Comparison of ENCODE assay signal across 26 cellular contexts in genomic region chr4:156792462-156793085, GRCh38.
DNase-seq lines count a peak whose midpoint lies in the region; ATAC-seq, FAIRE-seq and TF ChIP-seq lines count a peak whose summit lies in the region.
"Had no signal": no experiment of that assay in that cellular context is flagged by ENCODE, and none has a peak within 500 bp of the region (broad histone marks: within the 10 kb centered on the region; RNA-seq: fewer than 3 reads in every experiment).

No MANE protein-coding gene starts in this region.

- peak; percentile 78 for FAIRE-seq in astrocyte (lab: Jason Lieb, UNC)
- FAIRE-seq: GM12892 had no signal

- H3K27me3 ChIP-seq in SK-N-SH (ENCODE audit: insufficient read depth) (no peaks in the 10 kb centered on the region), astrocyte (ENCODE audit: insufficient read depth, low read length) (no peaks in the 10 kb centered on the region)
- H3K27me3 ChIP-seq: BLaER1 treated with 17β-estradiol and CSF1 and Interleukin-3, amounts not matched to agents 10 nM and 100 nM had no signal

- H3K4me3 ChIP-seq in SK-N-SH (ENCODE audit: low read depth in 2 of 2, low read length in 1 of 2) (no peak overlapping the region), astrocyte (ENCODE audit: insufficient read depth, low read depth, low read length) (no peak overlapping the region), fibroblast of the aortic adventitia (ENCODE audit: low read depth, low read length) (no peak overlapping the region)
- H3K4me3 ChIP-seq: BLaER1 treated with 17β-estradiol and CSF1 and Interleukin-3, amounts not matched to agents 10 nM and 100 nM had no signal

- H3K9me2 ChIP-seq in SK-N-SH, result no peaks in the 10 kb centered on the region

- intact Hi-C loops in activated CD4-positive, alpha-beta memory T cell treated with anti-CD3 and anti-CD28 coated beads for 36 hours (cut with micrococcal nuclease), result no loop called here

- H3K4me1 Mint-ChIP-seq in astrocyte (ENCODE audit: low read depth, unreplicated experiment) (peaks cover 34% of the 10 kb centered on the region), osteocyte (ENCODE audit: unreplicated experiment) (peaks cover 24% of the 10 kb centered on the region)
- H3K4me1 Mint-ChIP-seq in activated CD4-positive, alpha-beta memory T cell treated with anti-CD3 and anti-CD28 coated beads for 36 hours (ENCODE audit: low read depth), result no peaks in the 10 kb centered on the region
- H3K4me1 Mint-ChIP-seq: CD4-positive, alpha-beta memory T cell had no signal

- H2AFZ ChIP-seq in SK-N-SH (ENCODE audit: low read depth), result no peak overlapping the region
- H2AFZ ChIP-seq in astrocyte (ENCODE audit: low read depth, low read length), result no peak overlapping the region

- H3K36me3 Mint-ChIP-seq in astrocyte (ENCODE audit: low read depth, unreplicated experiment) (peaks cover 3% of the 10 kb centered on the region), osteocyte (ENCODE audit: unreplicated experiment) (no peaks in the 10 kb centered on the region)
- H3K36me3 Mint-ChIP-seq in activated CD4-positive, alpha-beta memory T cell treated with anti-CD3 and anti-CD28 coated beads for 36 hours, result no peaks in the 10 kb centered on the region
- H3K36me3 Mint-ChIP-seq: CD4-positive, alpha-beta memory T cell had no signal

- H3K79me2 ChIP-seq in SK-N-SH (ENCODE audit: insufficient read depth) (peaks cover 36% of the 10 kb centered on the region), astrocyte (ENCODE audit: insufficient read depth, low read length) (peaks cover 18% of the 10 kb centered on the region)

- H3K4me1 ChIP-seq in SK-N-SH (ENCODE audit: control insufficient read depth in 1 of 2, insufficient read depth in 2 of 2, low read depth in 1 of 2, low read length in 1 of 2) (peaks cover 0 to 38% of the 10 kb centered on the region in 2 experiments; a peak in 3 of 4 replicates), astrocyte (ENCODE audit: insufficient read depth, low read length) (peaks cover 24% of the 10 kb centered on the region)

- H3K27me3 Mint-ChIP-seq in astrocyte (ENCODE audit: low read depth, unreplicated experiment) (no peaks in the 10 kb centered on the region), osteocyte (ENCODE audit: unreplicated experiment) (no peaks in the 10 kb centered on the region)
- H3K27me3 Mint-ChIP-seq in activated CD4-positive, alpha-beta memory T cell treated with anti-CD3 and anti-CD28 coated beads for 36 hours, result no peaks in the 10 kb centered on the region
- H3K27me3 Mint-ChIP-seq: CD4-positive, alpha-beta memory T cell had no signal

- no peak for TF ChIP-seq CTCF in SK-N-SH (IDR thresholded peaks at IDR 0.05)
- no peak for TF ChIP-seq CTCF in astrocyte (IDR thresholded peaks at IDR 0.05; ENCODE audit: insufficient read depth, low read depth, low read length)
- TF ChIP-seq CTCF in fibroblast of the aortic adventitia (IDR thresholded peaks at IDR 0.05; ENCODE audit: insufficient read depth, low read length), result no peak
- TF ChIP-seq CTCF in osteocyte (IDR thresholded peaks at IDR 0.05), result no peak

- TF ChIP-seq RAD21 in SK-N-SH (IDR thresholded peaks at IDR 0.05; ENCODE audit: low read length), result no peak

- DNase-seq in SK-N-SH (no peak), astrocyte (ENCODE audit: low read depth) (peak; percentile 65), fibroblast of the aortic adventitia (ENCODE audit: low read depth) (peak; percentile 21), NCI-H2171 treated with DMSO at 0.1 percent for 48 hours (lab: John Stamatoyannopoulos, UW) (no peak), osteocyte (ENCODE audit: extremely low spot score, unreplicated experiment) (no peak)
- DNase-seq in activated CD4-positive, alpha-beta memory T cell treated with anti-CD3 and anti-CD28 coated beads for 36 hours, result no peak
- DNase-seq: ACHN; Caco-2; CD4-positive, alpha-beta memory T cell; DMS 273 treated with DMSO at 0.1 percent for 48 hours; DND-41; GOT3; HCEC 1CT; Karpas-422; NCI-H1417; NCI-H1694 treated with DMSO at 0.1 percent for 48 hours; NCI-H2081 treated with DMSO at 0.1 percent for 48 hours; NCI-H446; NCI-H526; SHP77 had no signal

- H3K4me3 Mint-ChIP-seq in astrocyte (ENCODE audit: unreplicated experiment) (no peak overlapping the region), osteocyte (ENCODE audit: unreplicated experiment) (no peak overlapping the region)
- H3K4me3 Mint-ChIP-seq in activated CD4-positive, alpha-beta memory T cell treated with anti-CD3 and anti-CD28 coated beads for 36 hours, result no peak overlapping the region
- H3K4me3 Mint-ChIP-seq: CD4-positive, alpha-beta memory T cell had no signal

- no peaks in the 10 kb centered on the region for H3K9me3 ChIP-seq in SK-N-SH
- no peaks in the 10 kb centered on the region for H3K9me3 ChIP-seq in astrocyte (ENCODE audit: insufficient read depth, low read depth, low read length)
- H3K9me3 ChIP-seq: BLaER1 treated with 17β-estradiol and CSF1 and Interleukin-3, amounts not matched to agents 10 nM and 100 nM; Caco-2 had no signal

- H3K9ac ChIP-seq in SK-N-SH, result no peak overlapping the region
- no peak overlapping the region for H3K9ac ChIP-seq in astrocyte (ENCODE audit: low read length)
- H3K9ac ChIP-seq: BLaER1 treated with 17β-estradiol and CSF1 and Interleukin-3, amounts not matched to agents 10 nM and 100 nM had no signal

- H3K4me2 ChIP-seq in SK-N-SH (no peak overlapping the region), astrocyte (ENCODE audit: low read length) (peak overlapping the region; percentile 44)
- H3K4me2 ChIP-seq: BLaER1 treated with 17β-estradiol and CSF1 and Interleukin-3, amounts not matched to agents 10 nM and 100 nM had no signal

- H3F3A ChIP-seq in SK-N-SH (replicated peaks; ENCODE audit: insufficient read depth), result peaks cover 21% of the 10 kb centered on the region

- POLR2A ChIA-PET in SK-N-SH (lab: Yijun Ruan, JAX), result no interaction called here
- POLR2A ChIA-PET in activated CD4-positive, alpha-beta memory T cell treated with anti-CD3 and anti-CD28 coated beads for 36 hours (lab: Charles Lee), result no interaction called here

- H3K27ac ChIP-seq in SK-N-SH (ENCODE audit: low read depth in 2 of 2, low read length in 1 of 2), result no peak overlapping the region
- no peak overlapping the region for H3K27ac ChIP-seq in astrocyte (ENCODE audit: low read depth, low read length)
- H3K27ac ChIP-seq: 22Rv1; BLaER1 treated with 17β-estradiol and CSF1 and Interleukin-3, amounts not matched to agents 10 nM and 100 nM; HL-60 had no signal

- H4K20me1 ChIP-seq in SK-N-SH (ENCODE audit: insufficient read depth), result no peaks in the 10 kb centered on the region
- peaks cover 9% of the 10 kb centered on the region for H4K20me1 ChIP-seq in astrocyte (ENCODE audit: insufficient read depth, low read length)
- H4K20me1 ChIP-seq: BLaER1 treated with 17β-estradiol and CSF1 and Interleukin-3, amounts not matched to agents 10 nM and 100 nM had no signal

- CTCF ChIA-PET in SK-N-SH (lab: Yijun Ruan, JAX), result no interaction called here
- CTCF ChIA-PET in activated CD4-positive, alpha-beta memory T cell treated with anti-CD3 and anti-CD28 coated beads for 36 hours (lab: Charles Lee), result no interaction called here

- no peaks in the 10 kb centered on the region for H3K36me3 ChIP-seq in SK-N-SH (replicated peaks in 1 of 2; ENCODE audit: control insufficient read depth in 1 of 2, insufficient read depth in 2 of 2, low read length in 1 of 2)
- H3K36me3 ChIP-seq in astrocyte (ENCODE audit: insufficient read depth, low read length), result peaks cover 6% of the 10 kb centered on the region
- H3K36me3 ChIP-seq: BLaER1 treated with 17β-estradiol and CSF1 and Interleukin-3, amounts not matched to agents 10 nM and 100 nM had no signal

- WGBS in SK-N-SH (ENCODE audit: low lambda C conversion rate), result 71% methylated on average over 2 of the region's 2 CpGs

- H3K9me3 Mint-ChIP-seq in astrocyte (ENCODE audit: unreplicated experiment) (no peaks in the 10 kb centered on the region), osteocyte (ENCODE audit: unreplicated experiment) (no peaks in the 10 kb centered on the region)
- peaks cover 2% of the 10 kb centered on the region for H3K9me3 Mint-ChIP-seq in activated CD4-positive, alpha-beta memory T cell treated with anti-CD3 and anti-CD28 coated beads for 36 hours

- TF ChIP-seq EP300 in SK-N-SH (IDR thresholded peaks at IDR 0.05; ENCODE audit: borderline replicate concordance in 1 of 2, low read depth in 1 of 2, low read length in 1 of 2), result no peak

- ATAC-seq in SK-N-SH treated with all-trans-retinoic acid at 6 μM for 48 hours (no peak), GM21367 (IDR thresholded peaks at IDR 0.05; ENCODE audit: unreplicated experiment) (no peak)

- H3K27ac Mint-ChIP-seq in astrocyte (ENCODE audit: unreplicated experiment) (no peak overlapping the region), osteocyte (ENCODE audit: unreplicated experiment) (no peak overlapping the region)
- no peak overlapping the region for H3K27ac Mint-ChIP-seq in activated CD4-positive, alpha-beta memory T cell treated with anti-CD3 and anti-CD28 coated beads for 36 hours
- H3K27ac Mint-ChIP-seq: CD4-positive, alpha-beta memory T cell had no signal

TF ChIP-seq in SK-N-SH, 30 proteins besides CTCF, POLR2A, EP300 and RAD21 (continues in another document):
- no peak for TF ChIP-seq POLR2AphosphoS5 (IDR thresholded peaks at IDR 0.05; ENCODE audit: low read depth, low read length)
- no peak for TF ChIP-seq RXRA (IDR thresholded peaks at IDR 0.05; ENCODE audit: borderline replicate concordance, low read depth)
- no peak for TF ChIP-seq GABPA (IDR thresholded peaks at IDR 0.05; ENCODE audit: low read depth)
- peak; percentile 22; the same call in 1 of the 2 replicates for TF ChIP-seq TCF12 (IDR thresholded peaks at IDR 0.05)

TF ChIP-seq in SK-N-SH treated with all-trans-retinoic acid at 6 μM for 48 hours, 23 proteins besides CTCF, POLR2A, EP300 and RAD21 (continues in another document):
- no peak for TF ChIP-seq ZNF565 (CRISPR knock-in tag; conservative IDR thresholded peaks at IDR 0.05; ENCODE audit: low read depth)
- TF ChIP-seq ESRRG (CRISPR knock-in tag; IDR thresholded peaks at IDR 0.05), result no peak
- no peak for TF ChIP-seq CSDC2 (CRISPR knock-in tag; IDR thresholded peaks at IDR 0.05)
- no peak for TF ChIP-seq CSRNP3 (CRISPR knock-in tag; IDR thresholded peaks at IDR 0.05)

Comparison
In these comparisons a context has a peak if more than half of its experiments do, and no peak if none do; other contexts are left out.
1. DNase-seq: peak in astrocyte (single experiment) and fibroblast of the aortic adventitia (single experiment); none in SK-N-SH (single experiment), NCI-H2171 treated with DMSO at 0.1 percent for 48 hours (single experiment), osteocyte (single experiment) and activated CD4-positive, alpha-beta memory T cell treated with anti-CD3 and anti-CD28 coated beads for 36 hours (single experiment).